8 cellular contexts compared by ENCODE assay signal in genomic region chr7:115009139-115009538, GRCh38.
DNase-seq lines count a peak whose midpoint lies in the region; ATAC-seq and TF ChIP-seq lines count a peak whose summit lies in the region.

No MANE protein-coding gene starts in this region.

- no peaks in the 10 kb centered on the region for H3K9me3 ChIP-seq in sigmoid colon

- no peak for TF ChIP-seq EP300 in sigmoid colon (IDR thresholded peaks at IDR 0.05)

- no peak overlapping the region for H3K4me3 ChIP-seq in sigmoid colon

- WGBS in sigmoid colon, 2 donors, result 6 to 16% methylated on average over 3 of the region's 3 CpGs

- ATAC-seq in GM19372 (IDR thresholded peaks at IDR 0.05; ENCODE audit: low read depth, unreplicated experiment) (peak; percentile 64), HG02943 (IDR thresholded peaks at IDR 0.05; ENCODE audit: low read depth, unreplicated experiment) (peak; percentile 66), left lobe of liver (no peak)

- peaks cover 16% of the 10 kb centered on the region for H3K9me3 Mint-ChIP-seq in T-helper 2 cell treated with Interferon-gamma antibody and Interleukin-4, amounts not matched to agents 5 μg/mL and 100 μg/mL, for 36 hours

- TF ChIP-seq CTCF in sigmoid colon (IDR thresholded peaks at IDR 0.05), result no peak

- peaks cover 64% of the 10 kb centered on the region for H3K36me3 Mint-ChIP-seq in T-helper 2 cell treated with Interferon-gamma antibody and Interleukin-4, amounts not matched to agents 5 μg/mL and 100 μg/mL, for 36 hours (ENCODE audit: low read depth)

- peak overlapping the region; percentile 48 to 72 (median 55) for H3K27ac ChIP-seq in sigmoid colon

- peak overlapping the region; percentile 79 for H3K27ac Mint-ChIP-seq in T-helper 2 cell treated with Interferon-gamma antibody and Interleukin-4, amounts not matched to agents 5 μg/mL and 100 μg/mL, for 36 hours

- H3K27me3 ChIP-seq in sigmoid colon, result no peaks in the 10 kb centered on the region

- peak overlapping the region; percentile 65 for H3K4me3 Mint-ChIP-seq in T-helper 2 cell treated with Interferon-gamma antibody and Interleukin-4, amounts not matched to agents 5 μg/mL and 100 μg/mL, for 36 hours

- no peak for TF ChIP-seq POLR2A in sigmoid colon (IDR thresholded peaks at IDR 0.05)

- no peaks in the 10 kb centered on the region for H3K27me3 Mint-ChIP-seq in T-helper 2 cell treated with Interferon-gamma antibody and Interleukin-4, amounts not matched to agents 5 μg/mL and 100 μg/mL, for 36 hours (ENCODE audit: low read depth)

- peaks cover 77% of the 10 kb centered on the region for H3K4me1 Mint-ChIP-seq in T-helper 2 cell treated with Interferon-gamma antibody and Interleukin-4, amounts not matched to agents 5 μg/mL and 100 μg/mL, for 36 hours (ENCODE audit: low read depth)

- intact Hi-C loops in sigmoid colon (cut with DNase I), result loop anchor here (5.0 kb wide), 1 partner anchor 87 kb away; the partner anchor contains the start of gene MDFIC

- H3K4me1 ChIP-seq in sigmoid colon, result peaks cover 0 to 34% (median 32%) of the 10 kb centered on the region in 4 donors

- H3K36me3 ChIP-seq in sigmoid colon, result no peaks in the 10 kb centered on the region

- DNase-seq in T-helper 2 cell treated with Interferon-gamma antibody and Interleukin-4, amounts not matched to agents 5 μg/mL and 100 μg/mL, for 36 hours (ENCODE audit: low spot score), result no peak
- DNase-seq in sigmoid colon (no peak), iPS-NIHi7 (ENCODE audit: extremely low spot score) (no peak), left lobe of liver (ENCODE audit: low spot score) (no peak), NCI-H187 (lab: John Stamatoyannopoulos, UW) (no peak), NCI-H2029 treated with DMSO at 0.1 percent for 48 hours (lab: John Stamatoyannopoulos, UW) (no peak)
